ENCODE assay signal across 25 cellular contexts in genomic region chr14:78297843-78298242, GRCh38.
"Had no signal": no experiment of that assay in that cellular context is flagged by ENCODE, and none has a peak within 500 bp of the region (broad histone marks: within the 10 kb centered on the region; RNA-seq: fewer than 3 reads in every experiment).

No MANE protein-coding gene starts in this region.

- H3K4me1 ChIP-seq: adrenal gland, breast epithelium had no signal

- H3K4me3 ChIP-seq: adrenal gland, breast epithelium had no signal

- H3K9me3 ChIP-seq: adrenal gland, breast epithelium had no signal

- H3K9ac ChIP-seq: SK-N-SH had no signal

- H3K4me1 Mint-ChIP-seq: activated naive CD8-positive, alpha-beta T cell treated with anti-CD3 and anti-CD28 coated beads, Interleukin-2, amount 10 ng/mL, durations not matched to agents 7 days and 5 days had no signal

- H3K27ac Mint-ChIP-seq: activated CD8-positive, alpha-beta T cell treated with anti-CD3 and anti-CD28 coated beads for 36 hours; activated naive CD8-positive, alpha-beta T cell treated with anti-CD3 and anti-CD28 coated beads, Interleukin-2, amount 10 ng/mL, durations not matched to agents 7 days and 5 days; activated T-cell treated with anti-CD3 and anti-CD28 coated beads, Interleukin-2, amount 50 U/mL, for 72 hours; activated T-helper 2 cell treated with anti-CD3 and anti-CD28 coated beads, Interferon-gamma antibody, Interleukin-2, Interleukin-4, amounts not matched to agents 10 μg/mL and 5 μg/mL and 100 μg/mL, durations not matched to agents 14 hours and 24 hours and 36 hours had no signal

- H3K36me3 ChIP-seq: adrenal gland, breast epithelium, WERI-Rb-1 had no signal

- ATAC-seq: activated CD4-positive, CD25-positive, alpha-beta regulatory T cell treated with anti-CD3 and anti-CD28 coated beads, Interleukin-2, amount 50 U/mL, for 24 hours; activated CD8-positive, alpha-beta T cell treated with anti-CD3 and anti-CD28 coated beads for 36 hours; activated T-cell treated with anti-CD3 and anti-CD28 coated beads, Interleukin-2, amount 50 U/mL, for 72 hours; Panc1; Right ventricle myocardium inferior had no signal

- H3K4me2 ChIP-seq: SK-N-SH had no signal

- DNase-seq: activated CD4-positive, alpha-beta T cell treated with anti-CD3 and anti-CD28 coated beads for 4 hours; activated CD8-positive, alpha-beta memory T cell treated with anti-CD3 and anti-CD28 coated beads, Interleukin-2, amount 50 U/mL, for 4 hours; activated CD8-positive, alpha-beta T cell treated with anti-CD3 and anti-CD28 coated beads for 36 hours; activated naive CD4-positive, alpha-beta T cell treated with anti-CD3 and anti-CD28 coated beads, Interleukin-2, amount 50 U/mL, for 16 hours; activated naive CD8-positive, alpha-beta T cell treated with anti-CD3 and anti-CD28 coated beads, Interleukin-2, amount 10 ng/mL, durations not matched to agents 7 days and 5 days; activated T-cell treated with anti-CD3 and anti-CD28 coated beads, Interleukin-2, amount 50 U/mL, for 72 hours; adrenal gland; anterior cingulate cortex; NCI-H1105 treated with DMSO at 0.1 percent for 48 hours; NCI-H1436 treated with DMSO at 0.1 percent for 48 hours; NCI-H187; NCI-H2081; NCI-H510A treated with DMSO at 0.1 percent for 48 hours; NCI-H69; NK-92 treated with Interleukin-12 subunit alpha and Interleukin-12 subunit beta, amount 100 ng/mL, for 24 hours; OCI-M1; RPMI8226; SK-N-SH; T-helper 1 cell; WERI-Rb-1 had no signal

- H3K36me3 Mint-ChIP-seq: activated naive CD8-positive, alpha-beta T cell treated with anti-CD3 and anti-CD28 coated beads, Interleukin-2, amount 10 ng/mL, durations not matched to agents 7 days and 5 days had no signal

- H3K9me3 Mint-ChIP-seq: activated CD8-positive, alpha-beta T cell treated with anti-CD3 and anti-CD28 coated beads for 36 hours; activated naive CD8-positive, alpha-beta T cell treated with anti-CD3 and anti-CD28 coated beads, Interleukin-2, amount 10 ng/mL, durations not matched to agents 7 days and 5 days; activated T-helper 2 cell treated with anti-CD3 and anti-CD28 coated beads, Interferon-gamma antibody, Interleukin-2, Interleukin-4, amounts not matched to agents 10 μg/mL and 5 μg/mL and 100 μg/mL, durations not matched to agents 14 hours and 24 hours and 36 hours had no signal

- H3K4me3 Mint-ChIP-seq: activated CD8-positive, alpha-beta T cell treated with anti-CD3 and anti-CD28 coated beads for 36 hours; activated naive CD8-positive, alpha-beta T cell treated with anti-CD3 and anti-CD28 coated beads, Interleukin-2, amount 10 ng/mL, durations not matched to agents 7 days and 5 days; activated T-cell treated with anti-CD3 and anti-CD28 coated beads, Interleukin-2, amount 50 U/mL, for 72 hours had no signal

- H3K27ac ChIP-seq: adrenal gland, breast epithelium, WERI-Rb-1 had no signal
